16 cellular contexts compared by ENCODE assay signal in genomic region chr20:55935448-55936221, GRCh38.
"Had no signal": no experiment of that assay in that cellular context is flagged by ENCODE, and none has a peak within 500 bp of the region (broad histone marks: within the 10 kb centered on the region; RNA-seq: fewer than 3 reads in every experiment).

No MANE protein-coding gene starts in this region.

- H3K9me3 ChIP-seq: lower lobe of right lung, sigmoid colon, thyroid gland had no signal

- H3K27me3 ChIP-seq: heart left ventricle, sigmoid colon, stomach, thyroid gland had no signal

- H3K4me3 ChIP-seq: heart left ventricle, left ventricle myocardium inferior, lower lobe of right lung, sigmoid colon, skin epidermis, stomach, thyroid gland had no signal

- H3K4me1 ChIP-seq: heart left ventricle, left ventricle myocardium inferior, lower lobe of right lung, sigmoid colon, thyroid gland had no signal

- H3K27ac ChIP-seq: heart left ventricle, left ventricle myocardium inferior, lower lobe of right lung, sigmoid colon, skin epidermis, stomach, thyroid gland had no signal

- DNase-seq: cerebellar nuclear complex; erythroblast; foreskin melanocyte; heart left ventricle; islet precursor cell; left ventricle myocardium inferior; lower lobe of right lung; naive B cell; occipital lobe; sigmoid colon; stimulated activated CD4-positive, alpha-beta T cell treated with anti-CD3 and anti-CD28 coated beads, Interleukin-2, amount 100 ng/mL, for 24 hours; stimulated activated naive CD4-positive, alpha-beta T cell; stomach; substantia nigra; thyroid gland had no signal

- ATAC-seq: heart left ventricle, lower lobe of right lung had no signal

- H3K36me3 ChIP-seq: heart left ventricle, left ventricle myocardium inferior, lower lobe of right lung, sigmoid colon, stomach, thyroid gland had no signal
